Comparison of ENCODE assay signal across 27 cellular contexts in genomic region chr17:17134952-17135340, GRCh38.
DNase-seq lines count a peak whose midpoint lies in the region; ATAC-seq and TF ChIP-seq lines count a peak whose summit lies in the region.
"Had no signal": no experiment of that assay in that cellular context is flagged by ENCODE, and none has a peak within 500 bp of the region (broad histone marks: within the 10 kb centered on the region; RNA-seq: fewer than 3 reads in every experiment).

No MANE protein-coding gene starts in this region.

- H3K4me3 Mint-ChIP-seq in WTC11 = no peak overlapping the region
- H3K4me3 Mint-ChIP-seq: activated CD4-positive, alpha-beta memory T cell treated with anti-CD3 and anti-CD28 coated beads, Interleukin-2, amount 10 ng/mL, durations not matched to agents 7 days and 5 days; B cell; GM23338; natural killer cell had no signal

- no peaks in the 10 kb centered on the region for H3K9me3 ChIP-seq in right cardiac atrium (ENCODE audit: control insufficient read depth, low read length)
- H3K9me3 ChIP-seq: pancreas, sigmoid colon, upper lobe of right lung had no signal

- POLR2A ChIA-PET in WTC11 (lab: Charles Lee) = no interaction called here

- TF ChIP-seq CTCF in VCaP (conservative IDR thresholded peaks at IDR 0.05) (no peak), WTC11 (IDR thresholded peaks at IDR 0.05) (no peak)

- no peak overlapping the region for H3K4me3 ChIP-seq in right cardiac atrium (ENCODE audit: low read length)
- H3K4me3 ChIP-seq: GM23338, pancreas, sigmoid colon, upper lobe of right lung had no signal

- peak; percentile 22 for DNase-seq in NCI-H510A treated with DMSO at 0.1 percent for 48 hours (lab: John Stamatoyannopoulos, UW)
- no peak for DNase-seq in NCI-H510A (lab: John Stamatoyannopoulos, UW)
- peak; percentile 41 for DNase-seq in NCI-H1694 treated with DMSO at 0.1 percent for 48 hours (lab: John Stamatoyannopoulos, UW)
- peak in 2 of 3 donors; percentile 71 to 72 for DNase-seq in right cardiac atrium
- no peak for DNase-seq in NCI-H187 (lab: John Stamatoyannopoulos, UW)
- no peak for DNase-seq in WTC11 (ENCODE audit: low spot score)
- DNase-seq: activated CD4-positive, alpha-beta memory T cell treated with anti-CD3 and anti-CD28 coated beads, Interleukin-2, amount 10 ng/mL, durations not matched to agents 7 days and 5 days; activated gamma-delta T cell; amniotic stem cell; central memory CD4-positive, alpha-beta T cell; DND-41; midbrain; natural killer cell; NCI-H526; RPMI8226; sigmoid colon; stimulated activated CD4-positive, alpha-beta T cell treated with anti-CD3 and anti-CD28 coated beads, Interleukin-15, amount 100 ng/mL, for 24 hours; stimulated activated CD8-positive, alpha-beta memory T cell treated with anti-CD3 and anti-CD28 coated beads, Interleukin-4, amount 100 ng/mL, for 48 hours; T1000; upper lobe of right lung had no signal

- H3K4me1 Mint-ChIP-seq in WTC11 = no peaks in the 10 kb centered on the region
- H3K4me1 Mint-ChIP-seq: activated CD4-positive, alpha-beta memory T cell treated with anti-CD3 and anti-CD28 coated beads, Interleukin-2, amount 10 ng/mL, durations not matched to agents 7 days and 5 days had no signal

- H3K27ac Mint-ChIP-seq in WTC11 = no peak overlapping the region
- H3K27ac Mint-ChIP-seq: activated CD4-positive, alpha-beta memory T cell treated with anti-CD3 and anti-CD28 coated beads, Interleukin-2, amount 10 ng/mL, durations not matched to agents 7 days and 5 days; B cell; GM23338; natural killer cell had no signal

- intact Hi-C loops in right cardiac atrium (cut with DNase I) = loop anchor here in 1 of 4 donors (10.0 kb wide), 1 partner anchor 130 kb away; no protein-coding TSS in a partner anchor

- 70% methylated on average over 3 of the region's 3 CpGs for WGBS in right cardiac atrium

- H3K27ac ChIP-seq in VCaP (0 out of 2 replicates have a peak overlapping the region, but pooled peaks have one; percentile 20), right cardiac atrium (ENCODE audit: low read length) (no peak overlapping the region)
- H3K27ac ChIP-seq: epithelial cell of prostate, pancreas, sigmoid colon, upper lobe of right lung had no signal

- no peaks in the 10 kb centered on the region for H3K27me3 Mint-ChIP-seq in WTC11 (ENCODE audit: low read depth)
- H3K27me3 Mint-ChIP-seq: activated CD4-positive, alpha-beta memory T cell treated with anti-CD3 and anti-CD28 coated beads, Interleukin-2, amount 10 ng/mL, durations not matched to agents 7 days and 5 days; B cell had no signal

- ATAC-seq in right cardiac atrium (peak; percentile 38 to 62), esophagus mucosa (no peak), WTC11 (no peak)
- ATAC-seq: activated CD4-positive, CD25-positive, alpha-beta regulatory T cell treated with anti-CD3 and anti-CD28 coated beads, Interleukin-2, amount 50 U/mL, for 24 hours; GM23338; natural killer cell; pancreas; upper lobe of right lung had no signal

- CTCF ChIA-PET in WTC11 (lab: Charles Lee) = no interaction called here

- H3K27me3 ChIP-seq in right cardiac atrium (ENCODE audit: control insufficient read depth, insufficient read depth) = no peaks in the 10 kb centered on the region
- H3K27me3 ChIP-seq: pancreas, sigmoid colon, upper lobe of right lung had no signal

- peaks cover 15% of the 10 kb centered on the region for H3K36me3 Mint-ChIP-seq in WTC11
- H3K36me3 Mint-ChIP-seq: natural killer cell had no signal

- no peaks in the 10 kb centered on the region for H3K9me3 Mint-ChIP-seq in WTC11
- H3K9me3 Mint-ChIP-seq: activated CD4-positive, alpha-beta memory T cell treated with anti-CD3 and anti-CD28 coated beads, Interleukin-2, amount 10 ng/mL, durations not matched to agents 7 days and 5 days; GM23338; natural killer cell had no signal

- H3K4me1 ChIP-seq in right cardiac atrium (ENCODE audit: control insufficient read depth, insufficient read depth, low read length) = no peaks in the 10 kb centered on the region
- H3K4me1 ChIP-seq: pancreas, upper lobe of right lung had no signal

TF ChIP-seq in WTC11, 78 proteins besides CTCF, POLR2A, EP300 and RAD21:
- TF ChIP-seq NFE2L1 (CRISPR knock-in tag; IDR thresholded peaks at IDR 0.05) = no peak
- no peak for TF ChIP-seq ARID4B (CRISPR knock-in tag; IDR thresholded peaks at IDR 0.05; ENCODE audit: borderline replicate concordance)
- TF ChIP-seq HMGA2 (CRISPR knock-in tag; IDR thresholded peaks at IDR 0.05) = no peak
- no peak for TF ChIP-seq ERG (CRISPR knock-in tag; IDR thresholded peaks at IDR 0.05)
- no peak for TF ChIP-seq HMGXB4 (CRISPR knock-in tag; IDR thresholded peaks at IDR 0.05)
- no peak for TF ChIP-seq ATF6 (CRISPR knock-in tag; IDR thresholded peaks at IDR 0.05)
- no peak for TF ChIP-seq RELA (CRISPR knock-in tag; IDR thresholded peaks at IDR 0.05; ENCODE audit: borderline replicate concordance)
- no peak for TF ChIP-seq JUN (CRISPR knock-in tag; IDR thresholded peaks at IDR 0.05)
- no peak for TF ChIP-seq ZNF416 (CRISPR knock-in tag; IDR thresholded peaks at IDR 0.05)
- no peak for TF ChIP-seq SMAD4 (CRISPR knock-in tag; IDR thresholded peaks at IDR 0.05)
- no peak for TF ChIP-seq JAZF1 (CRISPR knock-in tag; IDR thresholded peaks at IDR 0.05)
- no peak for TF ChIP-seq ZNF396 (CRISPR knock-in tag; IDR thresholded peaks at IDR 0.05; ENCODE audit: borderline replicate concordance)
- no peak for TF ChIP-seq ZNF121 (CRISPR knock-in tag; IDR thresholded peaks at IDR 0.05)
- TF ChIP-seq NR3C1 (CRISPR knock-in tag; conservative IDR thresholded peaks at IDR 0.05; ENCODE audit: low read depth) = no peak

Comparison
In these comparisons a context has a peak if more than half of its experiments do, and no peak if none do; other contexts are left out.
1. DNase-seq: peak in NCI-H510A treated with DMSO at 0.1 percent for 48 hours (single experiment), NCI-H1694 treated with DMSO at 0.1 percent for 48 hours (single experiment) and right cardiac atrium (2 of 3); none in NCI-H510A (single experiment), NCI-H187 (0 of 2) and WTC11 (single experiment).
2. ATAC-seq: peak in right cardiac atrium (2 of 2); none in esophagus mucosa (single experiment) and WTC11 (single experiment).